ENCODE assay signal across 13 cellular contexts in genomic region chr10:73860050-73860491, GRCh38. TPM values are rescaled to one million over a fixed set of nuclear protein-coding genes. Genes with fewer than 3 reads are reported as not detected.
DNase-seq lines count a peak whose midpoint lies in the region; ATAC-seq and TF ChIP-seq lines count a peak whose summit lies in the region.
"Had no signal": no experiment of that assay in that cellular context is flagged by ENCODE, and none has a peak within 500 bp of the region (broad histone marks: within the 10 kb centered on the region; RNA-seq: fewer than 3 reads in every experiment).

No MANE protein-coding gene starts in this region.

- peak overlapping the region; percentile 5 for H3K4me3 ChIP-seq in CD8-positive, alpha-beta memory T cell (ENCODE audit: low read length)
- H3K4me3 ChIP-seq in effector memory CD4-positive, alpha-beta T cell (ENCODE audit: insufficient read depth, low read depth, low read length, poor library complexity, severe bottlenecking): no peak overlapping the region
- H3K4me3 ChIP-seq in MM.1S (ENCODE audit: low read length): no peak overlapping the region

- H4K20me1 ChIP-seq in MM.1S (ENCODE audit: insufficient read depth, low read length): no peaks in the 10 kb centered on the region

- H2AFZ ChIP-seq in MM.1S (ENCODE audit: low read length): no peak overlapping the region

- no peaks in the 10 kb centered on the region for H3K9me3 Mint-ChIP-seq in CD8-positive, alpha-beta memory T cell
- no peaks in the 10 kb centered on the region for H3K9me3 Mint-ChIP-seq in activated CD4-positive, alpha-beta memory T cell treated with anti-CD3 and anti-CD28 coated beads, Interleukin-2, amount 10 ng/mL, durations not matched to agents 7 days and 5 days
- no peaks in the 10 kb centered on the region for H3K9me3 Mint-ChIP-seq in MCF 10A (ENCODE audit: unreplicated experiment)
- H3K9me3 Mint-ChIP-seq: CD14-positive monocyte, nephron had no signal

- H3K4me3 Mint-ChIP-seq in CD8-positive, alpha-beta memory T cell: peak overlapping the region in 2 of 7 donors; percentile 47
- H3K4me3 Mint-ChIP-seq in activated CD4-positive, alpha-beta memory T cell treated with anti-CD3 and anti-CD28 coated beads, Interleukin-2, amount 10 ng/mL, durations not matched to agents 7 days and 5 days: no peak overlapping the region
- H3K4me3 Mint-ChIP-seq in MCF 10A (ENCODE audit: unreplicated experiment): no peak overlapping the region
- H3K4me3 Mint-ChIP-seq: CD14-positive monocyte, nephron had no signal

- no peak overlapping the region for H3K9ac ChIP-seq in MM.1S (ENCODE audit: low read length)

- H3K36me3 Mint-ChIP-seq in CD8-positive, alpha-beta memory T cell: peaks cover 4 to 71% (median 13%) of the 10 kb centered on the region in 3 donors
- peaks cover 74% of the 10 kb centered on the region for H3K36me3 Mint-ChIP-seq in activated CD4-positive, alpha-beta memory T cell treated with anti-CD3 and anti-CD28 coated beads, Interleukin-2, amount 10 ng/mL, durations not matched to agents 7 days and 5 days (ENCODE audit: low read depth)
- peaks cover 35% of the 10 kb centered on the region for H3K36me3 Mint-ChIP-seq in MCF 10A (ENCODE audit: insufficient read depth, unreplicated experiment)

- intact Hi-C loops in posterior cingulate gyrus (cut with DNase I) (no loop called here), MCF 10A (cut with micrococcal nuclease) (no loop called here)

- peaks cover 69% of the 10 kb centered on the region for H3K4me1 ChIP-seq in CD8-positive, alpha-beta memory T cell (ENCODE audit: insufficient read depth, low read length)
- peaks cover 40% of the 10 kb centered on the region for H3K4me1 ChIP-seq in effector memory CD4-positive, alpha-beta T cell (ENCODE audit: control insufficient read depth, insufficient read depth, low read length, poor library complexity, severe bottlenecking)
- peaks cover 2% of the 10 kb centered on the region for H3K4me1 ChIP-seq in MM.1S (ENCODE audit: low read length)

- H3K27ac ChIP-seq in CD8-positive, alpha-beta memory T cell (ENCODE audit: low read depth, low read length): no peak overlapping the region
- peak overlapping the region; percentile 58 for H3K27ac ChIP-seq in effector memory CD4-positive, alpha-beta T cell (ENCODE audit: insufficient read depth, low read length, poor library complexity, severe bottlenecking)
- no peak overlapping the region for H3K27ac ChIP-seq in MM.1S (ENCODE audit: low read length)

- peaks cover 72 to 91% (median 86%) of the 10 kb centered on the region in 3 donors for H3K4me1 Mint-ChIP-seq in CD8-positive, alpha-beta memory T cell
- H3K4me1 Mint-ChIP-seq in activated CD4-positive, alpha-beta memory T cell treated with anti-CD3 and anti-CD28 coated beads, Interleukin-2, amount 10 ng/mL, durations not matched to agents 7 days and 5 days: peaks cover 89% of the 10 kb centered on the region
- no peaks in the 10 kb centered on the region for H3K4me1 Mint-ChIP-seq in MCF 10A (ENCODE audit: insufficient read depth, unreplicated experiment)
- H3K4me1 Mint-ChIP-seq: nephron had no signal

- DNase-seq in CD8-positive, alpha-beta memory T cell: no peak
- DNase-seq in activated CD4-positive, alpha-beta memory T cell treated with anti-CD3 and anti-CD28 coated beads, Interleukin-2, amount 10 ng/mL, durations not matched to agents 7 days and 5 days: no peak
- DNase-seq in effector memory CD4-positive, alpha-beta T cell: no peak
- peak in 6 of 10 donors; percentile 22 to 90 (median 50) for DNase-seq in posterior cingulate gyrus
- no peak for DNase-seq in MCF 10A (ENCODE audit: unreplicated experiment)
- no peak for DNase-seq in MM.1S
- DNase-seq in A172 (ENCODE audit: low spot score): no peak
- DNase-seq: H7, NCI-H2029 treated with DMSO at 0.1 percent for 48 hours, NCI-H69 had no signal

- POLR2A ChIA-PET in CD8-positive, alpha-beta memory T cell (lab: Charles Lee): interaction anchor here (2.4 kb wide), 1 partner anchor 14 kb away, joined by 10 read pairs; the partner anchor contains the start of gene CAMK2G
- POLR2A ChIA-PET in activated CD4-positive, alpha-beta memory T cell treated with anti-CD3 and anti-CD28 coated beads, Interleukin-2, amount 10 ng/mL, durations not matched to agents 7 days and 5 days (lab: Charles Lee): interaction anchor here (0.8 to 4.7 kb wide), 6 partner anchors 11 to 149 kb away, joined by 3 to 25 read pairs (median 11); partner anchors contain the start of gene CAMK2G
- POLR2A ChIA-PET in MCF 10A (lab: Yijun Ruan, JAX): interaction anchor here (0.7 kb wide), 1 partner anchor 758 kb away, joined by 4 read pairs; no protein-coding TSS in a partner anchor

- BruUV-seq in MCF 10A (replicated peaks; lab: Mats Ljungman, UMichigan): no TSS peak

- TF ChIP-seq CTCF in MCF 10A (IDR thresholded peaks at IDR 0.05; ENCODE audit: unreplicated experiment) (no peak), MM.1S (IDR thresholded peaks at IDR 0.05; ENCODE audit: low read length) (no peak)

- H3K79me2 ChIP-seq in MM.1S (ENCODE audit: low read length): peaks cover 14% of the 10 kb centered on the region; the same call in 1 of the 2 replicates

- H3K27me3 Mint-ChIP-seq in CD8-positive, alpha-beta memory T cell: no peaks in the 10 kb centered on the region
- no peaks in the 10 kb centered on the region for H3K27me3 Mint-ChIP-seq in activated CD4-positive, alpha-beta memory T cell treated with anti-CD3 and anti-CD28 coated beads, Interleukin-2, amount 10 ng/mL, durations not matched to agents 7 days and 5 days
- no peaks in the 10 kb centered on the region for H3K27me3 Mint-ChIP-seq in MCF 10A (ENCODE audit: insufficient read depth, unreplicated experiment)

- peak overlapping the region; percentile 42 to 98 (median 92) for H3K27ac Mint-ChIP-seq in CD8-positive, alpha-beta memory T cell
- peak overlapping the region; percentile 86 for H3K27ac Mint-ChIP-seq in activated CD4-positive, alpha-beta memory T cell treated with anti-CD3 and anti-CD28 coated beads, Interleukin-2, amount 10 ng/mL, durations not matched to agents 7 days and 5 days
- no peak overlapping the region for H3K27ac Mint-ChIP-seq in MCF 10A (ENCODE audit: low read depth, unreplicated experiment)
- H3K27ac Mint-ChIP-seq: nephron had no signal

- no peaks in the 10 kb centered on the region for H3K9me2 ChIP-seq in MM.1S (replicated peaks; ENCODE audit: insufficient read depth, low read length)

- no peak overlapping the region for H3K4me2 ChIP-seq in MM.1S (ENCODE audit: low read depth, low read length)

- no peaks in the 10 kb centered on the region for H3F3A ChIP-seq in MM.1S (ENCODE audit: insufficient read depth, low read length)

- H3K27me3 ChIP-seq in CD8-positive, alpha-beta memory T cell (ENCODE audit: insufficient read depth, low read length, poor library complexity, severe bottlenecking): no peaks in the 10 kb centered on the region
- no peaks in the 10 kb centered on the region for H3K27me3 ChIP-seq in effector memory CD4-positive, alpha-beta T cell (replicated peaks; ENCODE audit: control insufficient read depth, insufficient read depth, low read length, poor library complexity, severe bottlenecking)
- H3K27me3 ChIP-seq in MM.1S (replicated peaks; ENCODE audit: insufficient read depth, low read length): no peaks in the 10 kb centered on the region

- no peak for ATAC-seq in GM18520 (IDR thresholded peaks at IDR 0.05; ENCODE audit: unreplicated experiment)

- H3K9me3 ChIP-seq in CD8-positive, alpha-beta memory T cell (ENCODE audit: low read length): no peaks in the 10 kb centered on the region
- H3K9me3 ChIP-seq in effector memory CD4-positive, alpha-beta T cell (ENCODE audit: control insufficient read depth, low read length): no peaks in the 10 kb centered on the region
- no peaks in the 10 kb centered on the region for H3K9me3 ChIP-seq in MM.1S (replicated peaks; ENCODE audit: insufficient read depth, low read length)

- peaks cover 28% of the 10 kb centered on the region for H3K36me3 ChIP-seq in CD8-positive, alpha-beta memory T cell (ENCODE audit: insufficient read depth, low read length)
- H3K36me3 ChIP-seq in effector memory CD4-positive, alpha-beta T cell (ENCODE audit: control insufficient read depth, insufficient read depth, low read length): peaks cover 24% of the 10 kb centered on the region
- H3K36me3 ChIP-seq in MM.1S (replicated peaks; ENCODE audit: insufficient read depth, low read length): no peaks in the 10 kb centered on the region

- CTCF ChIA-PET in CD8-positive, alpha-beta memory T cell (lab: Charles Lee): interaction anchor here (0.6 to 16.5 kb wide), 6 partner anchors 10 to 47 kb away, joined by 3 to 201 read pairs (median 4); partner anchors contain the start of gene CAMK2G
- CTCF ChIA-PET in activated CD4-positive, alpha-beta memory T cell treated with anti-CD3 and anti-CD28 coated beads, Interleukin-2, amount 10 ng/mL, durations not matched to agents 7 days and 5 days (lab: Charles Lee): interaction anchor here (1.2 to 6.0 kb wide), 4 partner anchors 10 to 263 kb away, joined by 3 to 66 read pairs (median 14); no protein-coding TSS in a partner anchor
- CTCF ChIA-PET in MCF 10A (lab: Yijun Ruan, JAX): interaction anchor here (0.6 to 5.7 kb wide), 3 partner anchors 10 to 232 kb away, joined by 3 to 46 read pairs (median 6); no protein-coding TSS in a partner anchor

RNA-seq across cellular contexts. Expression of gene CAMK2G, which starts 14.3 kb away (rescaled TPM):
- total RNA-seq in CD8-positive, alpha-beta memory T cell: 10 to 100 TPM; 17.3 to 17.5 TPM
- 8.1 TPM for polyA plus RNA-seq in CD8-positive, alpha-beta memory T cell
- total RNA-seq in activated CD4-positive, alpha-beta memory T cell treated with anti-CD3 and anti-CD28 coated beads, Interleukin-2, amount 10 ng/mL, durations not matched to agents 7 days and 5 days: 10 to 100 TPM; 46.4 to 48.5 TPM
- total RNA-seq in MCF 10A (2022): 10.9 and 13.7 TPM in 2 replicates
- total RNA-seq in A172 (2014; rRNA removed; shearing (Covaris generic)): 36.6 and 38.5 TPM in 2 replicates

RNA-seq across cellular contexts. Expression of gene NDST2, which starts 48.7 kb away (rescaled TPM):
- 10 to 100 TPM; 39.8 to 43.9 TPM for total RNA-seq in CD8-positive, alpha-beta memory T cell
- 25.3 TPM for polyA plus RNA-seq in CD8-positive, alpha-beta memory T cell
- 10 to 100 TPM; 58.3 to 58.4 TPM for total RNA-seq in activated CD4-positive, alpha-beta memory T cell treated with anti-CD3 and anti-CD28 coated beads, Interleukin-2, amount 10 ng/mL, durations not matched to agents 7 days and 5 days
- total RNA-seq in MCF 10A (2022): 22.9 and 25.2 TPM in 2 replicates
- total RNA-seq in A172 (2014; rRNA removed; shearing (Covaris generic)): 12.2 and 13.5 TPM in 2 replicates

RNA-seq across cellular contexts. Expression of gene PLAU, which starts 50.9 kb away (rescaled TPM):
- 1 to 10 TPM; 1.2 to 1.6 TPM for total RNA-seq in CD8-positive, alpha-beta memory T cell
- polyA plus RNA-seq in CD8-positive, alpha-beta memory T cell: not detected
- 1 to 10 TPM; 3.0 to 5.3 TPM for total RNA-seq in activated CD4-positive, alpha-beta memory T cell treated with anti-CD3 and anti-CD28 coated beads, Interleukin-2, amount 10 ng/mL, durations not matched to agents 7 days and 5 days
- 17.3 and 30.6 TPM in 2 replicates for total RNA-seq in MCF 10A (2022)
- total RNA-seq in A172 (2014; rRNA removed; shearing (Covaris generic)): 6.7 and 8.9 TPM in 2 replicates

Comparison
In these comparisons a context has a peak if more than half of its experiments do, and no peak if none do; other contexts are left out.
1. DNase-seq: peak in posterior cingulate gyrus (6 of 10); none in CD8-positive, alpha-beta memory T cell (0 of 5), activated CD4-positive, alpha-beta memory T cell treated with anti-CD3 and anti-CD28 coated beads, Interleukin-2, amount 10 ng/mL, durations not matched to agents 7 days and 5 days (single experiment), effector memory CD4-positive, alpha-beta T cell (0 of 3), MCF 10A (single experiment), MM.1S (single experiment) and A172 (single experiment).